16 cellular contexts compared by ENCODE assay signal in the genomic region with DNA sequence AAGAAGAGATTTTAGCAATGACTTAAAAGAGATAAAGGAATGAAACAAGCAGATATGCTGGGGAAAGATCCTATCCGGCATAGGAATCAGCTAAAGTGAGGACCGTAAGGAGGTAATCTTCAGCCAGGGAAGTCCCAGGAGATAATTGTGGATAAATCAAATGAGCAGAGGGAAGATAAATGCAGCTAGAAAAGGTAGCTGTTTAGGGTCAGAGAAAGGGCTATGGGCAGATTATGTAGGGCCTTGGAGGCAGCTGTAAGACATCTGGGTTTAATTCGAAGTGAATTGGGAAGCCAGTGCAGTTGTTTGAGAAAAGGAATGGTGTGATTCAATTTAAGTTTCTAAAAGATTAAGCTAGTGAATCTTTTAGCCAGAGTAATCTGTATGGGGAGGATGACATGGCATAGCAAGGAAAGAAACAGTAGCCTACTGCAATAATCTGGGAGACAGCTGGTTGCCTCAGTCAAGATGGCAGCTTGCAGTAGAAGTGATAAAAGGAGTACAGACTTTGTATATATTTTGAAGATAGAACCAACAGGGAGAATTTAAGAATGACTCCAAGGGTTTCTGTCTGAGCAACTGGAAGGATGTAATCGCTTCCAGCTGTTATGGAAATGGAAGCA.
DNase-seq lines count a peak whose midpoint lies in the region; ATAC-seq and TF ChIP-seq lines count a peak whose summit lies in the region.
"Had no signal": no experiment of that assay in that cellular context is flagged by ENCODE, and none has a peak within 500 bp of the region (broad histone marks: within the 10 kb centered on the region; RNA-seq: fewer than 3 reads in every experiment).

No MANE protein-coding gene starts in this region.

- no peaks in the 10 kb centered on the region for H3K79me1 ChIP-seq in mesendoderm (ENCODE audit: low read length)

- H3K79me2 ChIP-seq in mesendoderm (ENCODE audit: control insufficient read depth, insufficient read depth, low read length) (no peaks in the 10 kb centered on the region), parathyroid adenoma (no peaks in the 10 kb centered on the region)

- H3K9ac ChIP-seq in adipocyte (ENCODE audit: low read length), result no peak overlapping the region
- no peak overlapping the region for H3K9ac ChIP-seq in mesendoderm (ENCODE audit: low read length)
- H3K9ac ChIP-seq in parathyroid adenoma, result no peak overlapping the region
- H3K9ac ChIP-seq: GM23248 had no signal

- TF ChIP-seq CTCF in parathyroid adenoma (IDR thresholded peaks at IDR 0.05), result no peak

- no peak overlapping the region for H2AK5ac ChIP-seq in mesendoderm (ENCODE audit: low read length)

- no peak overlapping the region for H4K8ac ChIP-seq in mesendoderm (ENCODE audit: low read depth, low read length)

- 100% methylated on average over 1 of the region's 4 CpGs for WGBS in mesendoderm (ENCODE audit: extremely low coverage, insufficient coverage, low lambda C conversion rate)

- H3K23ac ChIP-seq in mesendoderm (ENCODE audit: low read length), result no peak overlapping the region

- H3K4me3 ChIP-seq in adipocyte (ENCODE audit: low read length) (no peak overlapping the region), mesendoderm (ENCODE audit: low read length) (no peak overlapping the region), parathyroid adenoma (ENCODE audit: low read depth, low read length) (no peak overlapping the region)
- H3K4me3 ChIP-seq: A549, GM12878, GM23248 had no signal

- no peak overlapping the region for H2BK5ac ChIP-seq in mesendoderm (ENCODE audit: low read length)

- H2BK120ac ChIP-seq in mesendoderm (ENCODE audit: low read depth, low read length), result no peak overlapping the region

- H3K36me3 ChIP-seq in adipocyte (ENCODE audit: control insufficient read depth, insufficient read depth, low read length, severe bottlenecking) (no peaks in the 10 kb centered on the region), mesendoderm (ENCODE audit: control insufficient read depth, insufficient read depth, low read length) (no peaks in the 10 kb centered on the region), parathyroid adenoma (ENCODE audit: control insufficient read depth, insufficient read depth, low read length) (no peaks in the 10 kb centered on the region)

- H3K27me3 ChIP-seq in adipocyte (replicated peaks; ENCODE audit: control insufficient read depth, insufficient read depth, low read length) (no peaks in the 10 kb centered on the region), mesendoderm (ENCODE audit: insufficient read depth, low read length, poor library complexity) (no peaks in the 10 kb centered on the region), parathyroid adenoma (ENCODE audit: control insufficient read depth, insufficient read depth, low read length) (no peaks in the 10 kb centered on the region)

- peak; percentile 94 for DNase-seq in SK-N-DZ (ENCODE audit: low spot score)
- DNase-seq in adipocyte (ENCODE audit: low read depth), result peak; percentile 13
- DNase-seq in mesendoderm, result peak; percentile 12
- DNase-seq in NCI-H1105 (lab: John Stamatoyannopoulos, UW), result no peak
- DNase-seq in COR-L47 (lab: John Stamatoyannopoulos, UW), result no peak
- DNase-seq in COLO668 (lab: John Stamatoyannopoulos, UW; ENCODE audit: unreplicated experiment), result no peak
- DNase-seq: Calu3; CD8-positive, alpha-beta T cell; DMS79; GM23248; IMR-90 had no signal

- H3K27ac ChIP-seq in mesendoderm (ENCODE audit: low read depth, low read length), result no peak overlapping the region
- no peak overlapping the region for H3K27ac ChIP-seq in parathyroid adenoma
- H3K27ac ChIP-seq: GM23248 had no signal

- no peak overlapping the region for H2BK15ac ChIP-seq in mesendoderm (replicated peaks; ENCODE audit: low read depth)

- no peak overlapping the region for H3K4me2 ChIP-seq in mesendoderm (ENCODE audit: low read length)
- no peak overlapping the region for H3K4me2 ChIP-seq in parathyroid adenoma (ENCODE audit: low read length)
- H3K4me2 ChIP-seq: A549 had no signal

- H3K9me3 ChIP-seq in adipocyte (ENCODE audit: control insufficient read depth, low read length) (no peaks in the 10 kb centered on the region), parathyroid adenoma (ENCODE audit: control insufficient read depth, low read length) (no peaks in the 10 kb centered on the region)
- H3K9me3 ChIP-seq: A549 had no signal

- no peak overlapping the region for H3K4ac ChIP-seq in mesendoderm (ENCODE audit: low read depth, low read length)

- H3K4me1 ChIP-seq in adipocyte (ENCODE audit: control insufficient read depth, insufficient read depth, low read length) (no peaks in the 10 kb centered on the region), mesendoderm (ENCODE audit: control insufficient read depth, low read depth, low read length) (no peaks in the 10 kb centered on the region), parathyroid adenoma (peaks cover 10% of the 10 kb centered on the region)
- H3K4me1 ChIP-seq: A549 had no signal

- ATAC-seq in HG02623 (IDR thresholded peaks at IDR 0.05; ENCODE audit: unreplicated experiment), result no peak
- ATAC-seq: A549; CD8-positive, alpha-beta T cell; GM12878; HCT116 had no signal

- H4K5ac ChIP-seq in mesendoderm (ENCODE audit: low read length), result no peak overlapping the region

- no peak overlapping the region for H3K56ac ChIP-seq in mesendoderm (ENCODE audit: low read length)

- no peak overlapping the region for H3K18ac ChIP-seq in mesendoderm (ENCODE audit: low read length)

- H2AFZ ChIP-seq in parathyroid adenoma, result peak overlapping the region; percentile 69
- H2AFZ ChIP-seq: GM23248 had no signal

Comparison
In these comparisons a context has a peak if more than half of its experiments do, and no peak if none do; other contexts are left out.
1. DNase-seq: peak in SK-N-DZ (single experiment), adipocyte (single experiment) and mesendoderm (single experiment); none in NCI-H1105 (single experiment), COR-L47 (single experiment) and COLO668 (single experiment).